In genomic region chr9:126611188-126611587, GRCh38 we compare ENCODE assay signal across 1 cellular context.
TF ChIP-seq lines count a peak whose summit lies in the region.

No MANE protein-coding gene starts in this region.

TF ChIP-seq in IMR-90, 13 proteins besides CTCF, POLR2A, EP300 and RAD21 (continued from another document):
- no peak for TF ChIP-seq ELK1 (IDR thresholded peaks at IDR 0.05; ENCODE audit: borderline replicate concordance, low read depth, low read length)
- TF ChIP-seq RFX5 (IDR thresholded peaks at IDR 0.05; ENCODE audit: low read depth, low read length): no peak
- no peak for TF ChIP-seq CHD1 (IDR thresholded peaks at IDR 0.05; ENCODE audit: low read depth, low read length)
- TF ChIP-seq MAZ (IDR thresholded peaks at IDR 0.05; ENCODE audit: borderline replicate concordance, low read depth, low read length): no peak
